In the genomic region with DNA sequence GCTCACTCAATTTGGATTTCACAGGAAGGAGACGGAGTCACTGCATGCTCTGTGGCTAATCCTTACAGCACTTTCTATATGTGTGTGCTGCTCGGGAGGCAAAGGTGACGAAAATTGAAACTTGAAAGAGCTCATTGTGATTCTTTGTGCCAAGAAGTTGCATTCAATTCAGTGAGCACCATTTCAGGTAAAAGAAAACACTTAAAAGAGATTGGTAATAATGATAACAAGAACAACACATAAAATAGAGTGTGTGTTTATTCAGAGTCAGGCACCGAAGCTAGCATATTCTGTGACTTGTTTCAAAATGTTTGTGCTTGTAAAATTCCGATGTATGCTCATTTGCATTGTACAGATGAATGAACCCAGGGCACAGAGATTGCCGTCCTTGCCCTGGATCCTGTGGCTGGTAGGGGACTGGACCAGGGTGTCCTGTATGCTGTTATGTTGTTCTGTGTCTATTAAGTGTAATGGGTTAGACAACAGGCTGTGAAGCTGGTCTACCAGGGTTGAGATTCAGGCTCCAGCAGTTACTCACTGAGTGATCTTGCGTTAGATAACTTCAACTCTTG, we compare ENCODE assay signal across 11 cellular contexts.
A peak's percentile ranks its signal among the peaks of the same experiment; 100 is the strongest.
DNase-seq lines count a peak whose midpoint lies in the region; ATAC-seq and TF ChIP-seq lines count a peak whose summit lies in the region.
"Had no signal": no experiment of that assay in that cellular context is flagged by ENCODE, and none has a peak within 500 bp of the region (broad histone marks: within the 10 kb centered on the region; RNA-seq: fewer than 3 reads in every experiment).

No MANE protein-coding gene starts in this region.

- DNase-seq in CD4-positive, CD25-positive, alpha-beta regulatory T cell = peak in 1 of 3 donors; percentile 70
- DNase-seq in Karpas-422 = no peak
- no peak for DNase-seq in G401 (ENCODE audit: low spot score)
- DNase-seq in NCI-H2171 (lab: John Stamatoyannopoulos, UW) = no peak
- DNase-seq in Calu3 = no peak
- DNase-seq in globus pallidus (ENCODE audit: low spot score) = no peak
- DNase-seq: amygdala, DND-41 had no signal

- no peak for TF ChIP-seq CTCF in Calu3 (IDR thresholded peaks at IDR 0.05; ENCODE audit: unreplicated experiment)

- H3K4me1 ChIP-seq in CD4-positive, CD25-positive, alpha-beta regulatory T cell (ENCODE audit: control insufficient read depth, insufficient read depth, low read length, poor library complexity, severe bottlenecking) = peaks cover 11% of the 10 kb centered on the region
- H3K4me1 ChIP-seq in Karpas-422 (ENCODE audit: low read length) = peaks cover 25% of the 10 kb centered on the region

- no peaks in the 10 kb centered on the region for H3K9me2 ChIP-seq in Karpas-422 (replicated peaks; ENCODE audit: insufficient read depth, low read length)

- CTCF ChIA-PET in Calu3 (lab: Charles Lee) = interaction anchor here (0.6 kb wide), 1 partner anchor 163 kb away, joined by 3 read pairs; no protein-coding TSS in a partner anchor

- intact Hi-C loops in Calu3 (cut with micrococcal nuclease; ENCODE audit: unreplicated experiment) = no loop called here

- H4K20me1 ChIP-seq in Karpas-422 (ENCODE audit: insufficient read depth, low read depth, low read length) = no peaks in the 10 kb centered on the region

- H3K9me3 ChIP-seq in CD4-positive, CD25-positive, alpha-beta regulatory T cell (ENCODE audit: control insufficient read depth in 2 of 2, low read length in 2 of 2) = no peaks in the 10 kb centered on the region
- H3K9me3 ChIP-seq in Karpas-422 (ENCODE audit: low read length) = no peaks in the 10 kb centered on the region

- ATAC-seq in CD4-positive, CD25-positive, alpha-beta regulatory T cell (ENCODE audit: low read depth in 2 of 2) = no peak
- peak; percentile 84 for ATAC-seq in GM18861 (IDR thresholded peaks at IDR 0.05; ENCODE audit: unreplicated experiment)
- peak; percentile 95 for ATAC-seq in HG02610 (IDR thresholded peaks at IDR 0.05; ENCODE audit: unreplicated experiment)

- H3K79me2 ChIP-seq in Karpas-422 (ENCODE audit: low read length) = no peaks in the 10 kb centered on the region

- H3K27ac ChIP-seq in CD4-positive, CD25-positive, alpha-beta regulatory T cell (ENCODE audit: insufficient read depth, low read length, poor library complexity, severe bottlenecking) = no peak overlapping the region
- no peak overlapping the region for H3K27ac ChIP-seq in Karpas-422 (ENCODE audit: low read length)

- no TSS peak for BruUV-seq in Calu3 (replicated peaks; lab: Mats Ljungman, UMichigan)

- no peaks in the 10 kb centered on the region for H3K9me3 Mint-ChIP-seq in CD4-positive, CD25-positive, alpha-beta regulatory T cell
- H3K9me3 Mint-ChIP-seq in Calu3 (ENCODE audit: low read depth, unreplicated experiment) = peaks cover 3% of the 10 kb centered on the region
- H3K9me3 Mint-ChIP-seq: IgD-negative memory B cell had no signal

- H3K27ac Mint-ChIP-seq in CD4-positive, CD25-positive, alpha-beta regulatory T cell = peak overlapping the region in 2 of 3 donors; percentile 9 to 51
- no peak overlapping the region for H3K27ac Mint-ChIP-seq in Calu3 (ENCODE audit: unreplicated experiment)
- H3K27ac Mint-ChIP-seq: IgD-negative memory B cell had no signal

- no peak overlapping the region for H2AFZ ChIP-seq in Karpas-422 (ENCODE audit: low read length)

- no peak overlapping the region for H3K9ac ChIP-seq in Karpas-422 (ENCODE audit: low read length)

- peak overlapping the region; percentile 56 for H3K4me3 ChIP-seq in CD4-positive, CD25-positive, alpha-beta regulatory T cell (ENCODE audit: low read depth, low read length)
- H3K4me3 ChIP-seq in Karpas-422 (ENCODE audit: low read length) = no peak overlapping the region

- no peaks in the 10 kb centered on the region for H3K36me3 Mint-ChIP-seq in CD4-positive, CD25-positive, alpha-beta regulatory T cell
- peaks cover 4% of the 10 kb centered on the region for H3K36me3 Mint-ChIP-seq in Calu3 (ENCODE audit: insufficient read depth, unreplicated experiment)

- peak overlapping the region; percentile 5 to 49 (median 10) for H3K4me3 Mint-ChIP-seq in CD4-positive, CD25-positive, alpha-beta regulatory T cell
- no peak overlapping the region for H3K4me3 Mint-ChIP-seq in Calu3 (ENCODE audit: low read depth, unreplicated experiment)

- peak overlapping the region; percentile 36 for H3K4me2 ChIP-seq in Karpas-422 (ENCODE audit: low read depth, low read length, poor library complexity, severe bottlenecking)

- in situ Hi-C loops in G401 (cut with HindIII; ENCODE audit: low sequenced_read_pairs) = no loop called here

- peaks cover 4 to 28% (median 18%) of the 10 kb centered on the region in 4 donors for H3K4me1 Mint-ChIP-seq in CD4-positive, CD25-positive, alpha-beta regulatory T cell
- peaks cover 27% of the 10 kb centered on the region for H3K4me1 Mint-ChIP-seq in Calu3 (ENCODE audit: low read depth, unreplicated experiment)

- no peaks in the 10 kb centered on the region for H3K27me3 Mint-ChIP-seq in CD4-positive, CD25-positive, alpha-beta regulatory T cell
- peaks cover 68% of the 10 kb centered on the region for H3K27me3 Mint-ChIP-seq in Calu3 (ENCODE audit: unreplicated experiment)

- no peaks in the 10 kb centered on the region for H3K36me3 ChIP-seq in CD4-positive, CD25-positive, alpha-beta regulatory T cell (ENCODE audit: control insufficient read depth, insufficient read depth, low read length)
- no peaks in the 10 kb centered on the region for H3K36me3 ChIP-seq in Karpas-422 (ENCODE audit: insufficient read depth, low read length)

- H3K27me3 ChIP-seq in CD4-positive, CD25-positive, alpha-beta regulatory T cell (ENCODE audit: control insufficient read depth, insufficient read depth, low read length) = no peaks in the 10 kb centered on the region
- no peaks in the 10 kb centered on the region; the same call in 1 of the 2 replicates for H3K27me3 ChIP-seq in Karpas-422 (ENCODE audit: low read length)

Comparison
In these comparisons a context has a peak if more than half of its experiments do, and no peak if none do; other contexts are left out.
1. ATAC-seq: peak in GM18861 (single experiment) and HG02610 (single experiment); none in CD4-positive, CD25-positive, alpha-beta regulatory T cell (0 of 2).